2 cellular contexts compared by ENCODE assay signal in the genomic region with DNA sequence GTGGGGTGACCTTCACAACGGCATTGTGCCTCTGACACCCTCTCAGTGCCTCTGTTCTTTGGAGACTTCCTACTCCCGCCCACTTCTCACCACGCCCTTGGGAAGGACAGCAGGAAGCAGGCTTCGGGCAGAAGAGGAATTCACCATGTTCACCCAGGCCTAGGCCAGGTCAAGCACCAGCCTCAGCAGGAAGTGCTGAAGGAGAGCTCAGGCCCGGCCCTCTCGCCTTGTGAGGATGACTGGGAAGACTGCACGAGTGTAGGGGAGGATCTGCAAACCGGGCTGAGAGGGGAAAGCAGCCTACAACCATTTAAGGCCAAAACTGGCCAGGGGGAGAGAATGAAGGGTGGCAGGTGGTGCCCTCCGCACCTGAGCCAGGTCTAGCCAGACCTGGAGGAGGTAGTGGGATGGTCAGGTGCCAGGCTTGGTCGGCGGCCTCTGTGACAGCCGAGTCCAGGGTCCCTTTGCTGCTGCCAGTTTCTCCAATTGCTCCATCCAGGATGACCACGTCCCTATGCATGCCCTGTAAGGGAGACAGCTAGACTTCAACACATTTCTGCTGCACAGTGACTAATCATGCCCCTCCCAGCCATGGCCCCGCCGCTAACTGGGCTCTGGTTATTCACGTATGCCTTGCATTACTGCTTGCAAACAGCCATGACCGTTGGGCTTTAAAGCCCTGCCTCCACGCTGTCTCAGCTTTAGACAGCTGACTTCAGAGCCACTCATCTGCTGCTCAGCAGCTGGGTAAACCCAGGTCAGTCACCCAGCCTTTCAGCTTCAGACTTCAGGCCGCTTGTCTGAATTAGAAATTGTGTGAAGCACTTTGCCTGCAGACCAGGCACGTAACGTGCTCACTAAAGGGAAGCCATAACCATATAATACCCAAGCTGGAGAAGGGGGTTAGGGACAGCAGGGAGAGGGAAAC.
TF ChIP-seq lines count a peak whose summit lies in the region.

No MANE protein-coding gene starts in this region.

TF ChIP-seq in SK-N-SH treated with all-trans-retinoic acid at 6 μM for 48 hours, 23 proteins besides CTCF, POLR2A, EP300 and RAD21:
- TF ChIP-seq, protein P1, sequence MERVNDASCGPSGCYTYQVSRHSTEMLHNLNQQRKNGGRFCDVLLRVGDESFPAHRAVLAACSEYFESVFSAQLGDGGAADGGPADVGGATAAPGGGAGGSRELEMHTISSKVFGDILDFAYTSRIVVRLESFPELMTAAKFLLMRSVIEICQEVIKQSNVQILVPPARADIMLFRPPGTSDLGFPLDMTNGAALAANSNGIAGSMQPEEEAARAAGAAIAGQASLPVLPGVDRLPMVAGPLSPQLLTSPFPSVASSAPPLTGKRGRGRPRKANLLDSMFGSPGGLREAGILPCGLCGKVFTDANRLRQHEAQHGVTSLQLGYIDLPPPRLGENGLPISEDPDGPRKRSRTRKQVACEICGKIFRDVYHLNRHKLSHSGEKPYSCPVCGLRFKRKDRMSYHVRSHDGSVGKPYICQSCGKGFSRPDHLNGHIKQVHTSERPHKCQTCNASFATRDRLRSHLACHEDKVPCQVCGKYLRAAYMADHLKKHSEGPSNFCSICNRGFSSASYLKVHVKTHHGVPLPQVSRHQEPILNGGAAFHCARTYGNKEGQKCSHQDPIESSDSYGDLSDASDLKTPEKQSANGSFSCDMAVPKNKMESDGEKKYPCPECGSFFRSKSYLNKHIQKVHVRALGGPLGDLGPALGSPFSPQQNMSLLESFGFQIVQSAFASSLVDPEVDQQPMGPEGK (CRISPR knock-in tag; IDR thresholded peaks at IDR 0.05; ENCODE audit: borderline replicate concordance), result no peak
- no peak for TF ChIP-seq RARB (CRISPR knock-in tag; IDR thresholded peaks at IDR 0.05)
- TF ChIP-seq CSRNP3 (CRISPR knock-in tag; IDR thresholded peaks at IDR 0.05), result no peak

TF ChIP-seq in SK-N-SH, 30 proteins besides CTCF, POLR2A, EP300 and RAD21:
- TF ChIP-seq FOXJ3 (CRISPR knock-in tag; IDR thresholded peaks at IDR 0.05) (no peak), CHD2 (IDR thresholded peaks at IDR 0.05; ENCODE audit: low read length, partially characterized antibody) (no peak), SIN3A (IDR thresholded peaks at IDR 0.05; ENCODE audit: borderline replicate concordance, low read depth, low read length) (no peak), RXRA (IDR thresholded peaks at IDR 0.05; ENCODE audit: borderline replicate concordance, low read depth) (no peak), GABPA (IDR thresholded peaks at IDR 0.05; ENCODE audit: low read depth) (no peak), NRF1 (IDR thresholded peaks at IDR 0.05; ENCODE audit: low read depth, low read length) (no peak), RCOR1 (IDR thresholded peaks at IDR 0.05; ENCODE audit: low read length) (no peak), ZBTB33 (IDR thresholded peaks at IDR 0.05; ENCODE audit: borderline replicate concordance, low read depth) (no peak), TCF12 (IDR thresholded peaks at IDR 0.05) (no peak), RFX5 (IDR thresholded peaks at IDR 0.05; ENCODE audit: low read length) (no peak)
- TF ChIP-seq, protein P2, sequence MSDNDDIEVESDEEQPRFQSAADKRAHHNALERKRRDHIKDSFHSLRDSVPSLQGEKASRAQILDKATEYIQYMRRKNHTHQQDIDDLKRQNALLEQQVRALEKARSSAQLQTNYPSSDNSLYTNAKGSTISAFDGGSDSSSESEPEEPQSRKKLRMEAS (IDR thresholded peaks at IDR 0.05; ENCODE audit: low read depth), result no peak
- TF ChIP-seq, protein P3, sequence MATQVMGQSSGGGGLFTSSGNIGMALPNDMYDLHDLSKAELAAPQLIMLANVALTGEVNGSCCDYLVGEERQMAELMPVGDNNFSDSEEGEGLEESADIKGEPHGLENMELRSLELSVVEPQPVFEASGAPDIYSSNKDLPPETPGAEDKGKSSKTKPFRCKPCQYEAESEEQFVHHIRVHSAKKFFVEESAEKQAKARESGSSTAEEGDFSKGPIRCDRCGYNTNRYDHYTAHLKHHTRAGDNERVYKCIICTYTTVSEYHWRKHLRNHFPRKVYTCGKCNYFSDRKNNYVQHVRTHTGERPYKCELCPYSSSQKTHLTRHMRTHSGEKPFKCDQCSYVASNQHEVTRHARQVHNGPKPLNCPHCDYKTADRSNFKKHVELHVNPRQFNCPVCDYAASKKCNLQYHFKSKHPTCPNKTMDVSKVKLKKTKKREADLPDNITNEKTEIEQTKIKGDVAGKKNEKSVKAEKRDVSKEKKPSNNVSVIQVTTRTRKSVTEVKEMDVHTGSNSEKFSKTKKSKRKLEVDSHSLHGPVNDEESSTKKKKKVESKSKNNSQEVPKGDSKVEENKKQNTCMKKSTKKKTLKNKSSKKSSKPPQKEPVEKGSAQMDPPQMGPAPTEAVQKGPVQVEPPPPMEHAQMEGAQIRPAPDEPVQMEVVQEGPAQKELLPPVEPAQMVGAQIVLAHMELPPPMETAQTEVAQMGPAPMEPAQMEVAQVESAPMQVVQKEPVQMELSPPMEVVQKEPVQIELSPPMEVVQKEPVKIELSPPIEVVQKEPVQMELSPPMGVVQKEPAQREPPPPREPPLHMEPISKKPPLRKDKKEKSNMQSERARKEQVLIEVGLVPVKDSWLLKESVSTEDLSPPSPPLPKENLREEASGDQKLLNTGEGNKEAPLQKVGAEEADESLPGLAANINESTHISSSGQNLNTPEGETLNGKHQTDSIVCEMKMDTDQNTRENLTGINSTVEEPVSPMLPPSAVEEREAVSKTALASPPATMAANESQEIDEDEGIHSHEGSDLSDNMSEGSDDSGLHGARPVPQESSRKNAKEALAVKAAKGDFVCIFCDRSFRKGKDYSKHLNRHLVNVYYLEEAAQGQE (IDR thresholded peaks at IDR 0.05; ENCODE audit: low read depth, low read length), result no peak
